Comparison of ENCODE assay signal across 8 cellular contexts in genomic region chr11:289145-289705, GRCh38. TPM values are rescaled to one million over a fixed set of nuclear protein-coding genes. Genes with fewer than 3 reads are reported as not detected.
DNase-seq lines count a peak whose midpoint lies in the region; ATAC-seq, FAIRE-seq and TF ChIP-seq lines count a peak whose summit lies in the region.

No MANE protein-coding gene starts in this region.

- ATAC-seq in heart right ventricle (peak in 3 of 8 donors; percentile 3 to 39 (median 6)), HG03520 (IDR thresholded peaks at IDR 0.05; ENCODE audit: unreplicated experiment) (no peak)
- ATAC-seq in stimulated activated naive CD8-positive, alpha-beta T cell treated with anti-CD3 and anti-CD28 coated beads, Interleukin-15, amount 100 ng/mL, for 72 hours = peak; percentile 14

- no peaks in the 10 kb centered on the region for H3K9me3 Mint-ChIP-seq in stimulated activated naive CD8-positive, alpha-beta T cell treated with anti-CD3 and anti-CD28 coated beads, Interleukin-15, amount 100 ng/mL, for 72 hours

- peak overlapping the region; percentile 91 to 99 for H3K27ac Mint-ChIP-seq in stimulated activated naive CD8-positive, alpha-beta T cell treated with anti-CD3 and anti-CD28 coated beads, Interleukin-15, amount 100 ng/mL, for 72 hours

- DNase-seq in HAP-1 (ENCODE audit: low spot score in 2 of 2) (no peak), heart right ventricle (no peak), D721Med (ENCODE audit: insufficient read length, low spot score) (no peak), mucosa of gallbladder (ENCODE audit: low spot score) (no peak), OCI-M1 (lab: John Stamatoyannopoulos, UW) (no peak)
- DNase-seq in activated CD4-positive, alpha-beta T cell treated with anti-CD3 and anti-CD28 coated beads for 4 hours = peak; percentile 46 to 58
- peak in 1 of 2 donors; percentile 34 for DNase-seq in stimulated activated naive CD8-positive, alpha-beta T cell treated with anti-CD3 and anti-CD28 coated beads, Interleukin-15, amount 100 ng/mL, for 72 hours

- H3K27me3 Mint-ChIP-seq in stimulated activated naive CD8-positive, alpha-beta T cell treated with anti-CD3 and anti-CD28 coated beads, Interleukin-15, amount 100 ng/mL, for 72 hours = no peaks in the 10 kb centered on the region

- H3K27me3 ChIP-seq in HAP-1 (ENCODE audit: low read depth) (no peaks in the 10 kb centered on the region), heart right ventricle (peaks cover 0 to 40% (median 29%) of the 10 kb centered on the region in 7 donors)

- in situ Hi-C loops in HAP-1 (cut with MboI; ENCODE audit: low sequenced_read_pairs) = no loop called here

- H3K4me1 Mint-ChIP-seq in stimulated activated naive CD8-positive, alpha-beta T cell treated with anti-CD3 and anti-CD28 coated beads, Interleukin-15, amount 100 ng/mL, for 72 hours = peaks cover 86% of the 10 kb centered on the region

- H3K4me1 ChIP-seq in HAP-1 (peaks cover 12% of the 10 kb centered on the region), heart right ventricle (peaks cover 3 to 20% (median 18%) of the 10 kb centered on the region in 9 donors)

- intact Hi-C loops in heart right ventricle (cut with DNase I) = loop anchor here in 1 of 10 donors (5.0 kb wide), 1 partner anchor 37 kb away; no protein-coding TSS in a partner anchor

- H3K4me3 Mint-ChIP-seq in stimulated activated naive CD8-positive, alpha-beta T cell treated with anti-CD3 and anti-CD28 coated beads, Interleukin-15, amount 100 ng/mL, for 72 hours = peak overlapping the region; percentile 91 to 95

- TF ChIP-seq CTCF in heart right ventricle (IDR thresholded peaks at IDR 0.05) (no peak), D721Med (IDR thresholded peaks at IDR 0.05; ENCODE audit: insufficient read depth, missing control alignments) (no peak)

- H3K4me3 ChIP-seq in HAP-1 = peak overlapping the region; percentile 48
- peak overlapping the region; percentile 2 to 82 (median 70) for H3K4me3 ChIP-seq in heart right ventricle

- H3K27ac ChIP-seq in heart right ventricle = peak overlapping the region; percentile 37 to 87 (median 80)

- H3K9me3 ChIP-seq in HAP-1 (no peaks in the 10 kb centered on the region), heart right ventricle (no peaks in the 10 kb centered on the region)

- 8 to 25% methylated on average over 14 to 42 of the region's 42 CpGs for WGBS in heart right ventricle, 2 donors

- H3K36me3 ChIP-seq in HAP-1 (replicated peaks) = peaks cover 9% of the 10 kb centered on the region; the same call in 1 of the 2 replicates
- H3K36me3 ChIP-seq in heart right ventricle = peaks cover 0 to 24% (median 0%) of the 10 kb centered on the region in 9 donors

- FAIRE-seq in D721Med (lab: Jason Lieb, UNC) = no peak

RNA-seq across cellular contexts. Expression of gene PGGHG, which starts 0.3 kb away (rescaled TPM):
- total RNA-seq in heart right ventricle = 10 to 100 TPM in 1 of 10 donors, 1 to 10 TPM in 9; 3.3 to 10.8 (median 5.9) TPM
- polyA plus RNA-seq in heart right ventricle = 10 to 100 TPM; 15.9 to 45.3 TPM
- 42.8 TPM for total RNA-seq in mucosa of gallbladder

RNA-seq across cellular contexts. Expression of gene IFITM5, which starts 10.1 kb away (rescaled TPM):
- total RNA-seq in heart right ventricle (not detected), mucosa of gallbladder (not detected)
- polyA plus RNA-seq in heart right ventricle = not detected

RNA-seq across cellular contexts. Expression of gene NLRP6, which starts 11.0 kb away (rescaled TPM):
- under 1 TPM in 4 of 10 donors, not detected in 6; 0.09 to 0.25 (median 0.12) TPM for total RNA-seq in heart right ventricle
- polyA plus RNA-seq in heart right ventricle = under 1 TPM; 0.07 to 0.09 TPM
- total RNA-seq in mucosa of gallbladder = 0.69 TPM

RNA-seq across cellular contexts. Expression of gene IFITM2, which starts 18.4 kb away (rescaled TPM):
- total RNA-seq in heart right ventricle = 100 to 1,000 TPM in 7 of 10 donors, 10 to 100 TPM in 3; 57.2 to 333 (median 144) TPM
- polyA plus RNA-seq in heart right ventricle = 100 to 1,000 TPM; 423 to 843 TPM
- 129 TPM for total RNA-seq in mucosa of gallbladder

RNA-seq across cellular contexts. Expression of gene IFITM1, which starts 24.6 kb away (rescaled TPM):
- total RNA-seq in heart right ventricle (100 to 1,000 TPM in 4 of 10 donors, 10 to 100 TPM in 6; 51.6 to 182 (median 94.9) TPM), mucosa of gallbladder (55.4 TPM)
- 100 to 1,000 TPM; 235 to 427 TPM for polyA plus RNA-seq in heart right ventricle

Comparison
In these comparisons a context has a peak if more than half of its experiments do, and no peak if none do; other contexts are left out.
1. DNase-seq: peak in activated CD4-positive, alpha-beta T cell treated with anti-CD3 and anti-CD28 coated beads for 4 hours (2 of 2); none in HAP-1 (0 of 2), heart right ventricle (0 of 2), D721Med (single experiment), mucosa of gallbladder (single experiment) and OCI-M1 (single experiment).